ENCODE assay signal across 13 cellular contexts in genomic region chrX:11064276-11064675, GRCh38.
"Had no signal": no experiment of that assay in that cellular context is flagged by ENCODE, and none has a peak within 500 bp of the region (broad histone marks: within the 10 kb centered on the region; RNA-seq: fewer than 3 reads in every experiment).

No MANE protein-coding gene starts in this region.

- H3K4me2 ChIP-seq: neural progenitor cell had no signal

- H2AFZ ChIP-seq: neural progenitor cell had no signal

- H3K4me1 ChIP-seq: gastrocnemius medialis, left lung, neural progenitor cell, right lobe of liver, upper lobe of right lung had no signal

- H3K36me3 ChIP-seq: cardiac muscle cell, gastrocnemius medialis, left lung, neural progenitor cell, ovary, right lobe of liver, thoracic aorta, upper lobe of right lung had no signal

- H3K4me3 ChIP-seq: cardiac muscle cell, gastrocnemius medialis, left lung, mucosa of descending colon, neural progenitor cell, ovary, right lobe of liver, upper lobe of right lung had no signal

- DNase-seq: activated CD4-positive, alpha-beta T cell treated with anti-CD3 and anti-CD28 coated beads for 36 hours; activated CD4-positive, alpha-beta T cell treated with anti-CD3 and anti-CD28 coated beads, Interleukin-2, amount 50 U/mL, for 48 hours; gastrocnemius medialis; left lung; mucosa of descending colon; naive thymus-derived CD4-positive, alpha-beta T cell; ovary; right lobe of liver; stimulated activated CD4-positive, alpha-beta T cell treated with anti-CD3 and anti-CD28 coated beads, Interleukin-4, amount 100 ng/mL, for 24 hours; upper lobe of right lung had no signal

- H3K9me3 ChIP-seq: gastrocnemius medialis, left lung, mucosa of descending colon, ovary, right lobe of liver, thoracic aorta, upper lobe of right lung had no signal

- H3K27ac ChIP-seq: cardiac muscle cell, gastrocnemius medialis, left lung, neural progenitor cell, ovary, right lobe of liver, thoracic aorta, upper lobe of right lung had no signal

- H3K9ac ChIP-seq: neural progenitor cell had no signal

- H3K27me3 ChIP-seq: cardiac muscle cell, gastrocnemius medialis, left lung, neural progenitor cell, ovary, upper lobe of right lung had no signal
